Comparison of ENCODE assay signal across 7 cellular contexts in the genomic region with DNA sequence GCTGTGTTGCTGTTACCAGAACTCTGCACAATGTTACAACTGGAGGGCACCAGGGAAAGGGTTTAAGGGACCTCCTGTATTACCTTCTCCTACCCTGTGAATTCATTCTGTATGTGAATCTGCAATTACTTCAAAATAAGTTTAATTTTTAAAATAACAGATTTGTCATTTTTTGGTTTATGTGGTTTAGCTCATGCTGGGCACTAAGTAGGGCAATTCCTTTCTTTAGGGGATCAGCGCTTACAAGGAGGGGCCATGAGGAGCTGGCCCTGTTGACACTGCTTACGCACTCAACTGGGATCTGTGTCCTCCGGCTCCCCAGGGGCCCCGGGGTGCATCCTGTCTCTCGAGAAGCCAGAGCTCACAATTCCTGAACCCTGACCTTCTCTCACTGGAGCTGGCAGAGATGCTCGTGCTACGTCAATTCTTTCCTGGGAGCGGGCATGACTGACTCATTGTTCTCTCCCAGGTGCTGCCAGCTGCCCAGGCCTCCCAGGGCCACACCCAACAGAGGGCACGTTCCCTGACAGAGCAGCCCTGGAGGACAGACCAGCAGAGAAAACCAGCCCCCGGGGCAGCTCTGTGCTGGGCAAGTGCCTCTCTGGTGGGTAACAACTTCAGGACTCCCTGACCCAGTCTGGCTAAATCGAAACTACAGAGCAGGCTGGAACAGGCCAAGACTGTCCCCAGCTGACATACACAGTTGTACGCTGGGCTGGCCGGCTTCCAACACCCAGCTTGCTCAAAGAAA. TPM values are rescaled to one million over a fixed set of nuclear protein-coding genes. Genes with fewer than 3 reads are reported as not detected.
DNase-seq lines count a peak whose midpoint lies in the region; ATAC-seq and TF ChIP-seq lines count a peak whose summit lies in the region.

No MANE protein-coding gene starts in this region.

- peaks cover 72% of the 10 kb centered on the region for H3K4me1 Mint-ChIP-seq in chondrocyte (ENCODE audit: low read depth)

- H3K4me1 ChIP-seq in upper lobe of left lung = peaks cover 46 to 73% (median 62%) of the 10 kb centered on the region in 4 donors

- TF ChIP-seq POLR2A in lower leg skin (IDR thresholded peaks at IDR 0.05) (no peak), upper lobe of left lung (IDR thresholded peaks at IDR 0.05) (no peak)

- DNase-seq in MG63 = peak; percentile 98
- DNase-seq in chondrocyte (ENCODE audit: low spot score) = peak; percentile 86
- peak; percentile 67 to 90 for DNase-seq in lower leg skin (ENCODE audit: low spot score in 2 of 2)
- DNase-seq in upper lobe of left lung = peak in 1 of 2 donors; percentile 67
- no peak for DNase-seq in cerebellar nuclear complex (lab: John Stamatoyannopoulos, UW)

- peaks cover 43% of the 10 kb centered on the region for H3K36me3 ChIP-seq in MG63
- H3K36me3 ChIP-seq in upper lobe of left lung = peaks cover 0 to 3% (median 0%) of the 10 kb centered on the region in 4 donors

- no peaks in the 10 kb centered on the region for H3K9me3 ChIP-seq in MG63
- H3K9me3 ChIP-seq in upper lobe of left lung = no peaks in the 10 kb centered on the region

- TF ChIP-seq EP300 in upper lobe of left lung (IDR thresholded peaks at IDR 0.05) = peak in 1 of 4 donors; percentile 9

- no peaks in the 10 kb centered on the region for H3K9me3 Mint-ChIP-seq in chondrocyte (ENCODE audit: low read depth)

- ATAC-seq in upper lobe of left lung (ENCODE audit: low FRiP score in 2 of 2) (peak; percentile 66 to 70), GM19395 (IDR thresholded peaks at IDR 0.05; ENCODE audit: unreplicated experiment) (no peak), GM19324 (IDR thresholded peaks at IDR 0.05; ENCODE audit: low FRiP score, unreplicated experiment) (no peak)

- no peaks in the 10 kb centered on the region for H3K27me3 ChIP-seq in MG63
- H3K27me3 ChIP-seq in upper lobe of left lung = no peaks in the 10 kb centered on the region

- H3K4me3 ChIP-seq in MG63 (no peak overlapping the region), lower leg skin (ENCODE audit: low read depth, poor library complexity, severe bottlenecking) (no peak overlapping the region), upper lobe of left lung (peak overlapping the region in 1 of 4 donors; percentile 19)

- no peaks in the 10 kb centered on the region for H3K27me3 Mint-ChIP-seq in chondrocyte (ENCODE audit: low read depth)

- 38 to 42% methylated on average over 11 to 12 of the region's 13 CpGs for WGBS in lower leg skin, 2 donors
- 43 to 57% methylated on average over 11 to 13 of the region's 13 CpGs for WGBS in upper lobe of left lung, 2 donors

- peak overlapping the region; percentile 98 for H3K27ac Mint-ChIP-seq in chondrocyte (ENCODE audit: unreplicated experiment)

- TF ChIP-seq CTCF in chondrocyte (IDR thresholded peaks at IDR 0.05) (no peak), lower leg skin (IDR thresholded peaks at IDR 0.05) (no peak), upper lobe of left lung (IDR thresholded peaks at IDR 0.05) (no peak)

- peak overlapping the region; percentile 78 to 86 (median 84) for H3K27ac ChIP-seq in upper lobe of left lung

- H3K36me3 Mint-ChIP-seq in chondrocyte (ENCODE audit: low read depth) = peaks cover 4% of the 10 kb centered on the region

- intact Hi-C loops in lower leg skin (cut with DNase I; ENCODE audit: low total_unique reads) = no loop called here

- H3K4me3 Mint-ChIP-seq in chondrocyte (ENCODE audit: unreplicated experiment) = peak overlapping the region; percentile 29

RNA-seq across cellular contexts. Expression of gene CTBP2, which starts 36.8 kb away (rescaled TPM):
- total RNA-seq in MG63 (2014; rRNA removed; shearing (Covaris generic); ENCODE audit: low replicate concordance) = 58.1 and 88.7 TPM in 2 replicates
- total RNA-seq in chondrocyte (62.6 to 90.6 TPM (median 86.4 TPM) in 3 replicates), lower leg skin (10 to 100 TPM; 30.3 to 39.5 (median 32.2) TPM), upper lobe of left lung (10 to 100 TPM; 47.1 to 82.5 (median 59.7) TPM)

Comparison
In these comparisons a context has a peak if more than half of its experiments do, and no peak if none do; other contexts are left out.
1. DNase-seq: peak in MG63 (single experiment), chondrocyte (single experiment) and lower leg skin (2 of 2); none in cerebellar nuclear complex (0 of 2).
2. ATAC-seq: peak in upper lobe of left lung (2 of 2); none in GM19395 (single experiment) and GM19324 (single experiment).